23 cellular contexts compared by ENCODE assay signal in genomic region chr11:119516060-119516459, GRCh38.
"Had no signal": no experiment of that assay in that cellular context is flagged by ENCODE, and none has a peak within 500 bp of the region (broad histone marks: within the 10 kb centered on the region; RNA-seq: fewer than 3 reads in every experiment).

No MANE protein-coding gene starts in this region.

- H3K4me1 ChIP-seq: gastrocnemius medialis, psoas muscle, sigmoid colon, stomach, thyroid gland, vagina had no signal

- H3K36me3 ChIP-seq: esophagus squamous epithelium, gastrocnemius medialis, neutrophil, sigmoid colon, stomach, thyroid gland, vagina had no signal

- ATAC-seq: effector memory CD8-positive, alpha-beta T cell; gastrocnemius medialis; left lobe of liver; mucosa of descending colon; natural killer cell treated with Interleukin-12 subunit alpha and Interleukin-12 subunit beta and Interleukin-15 and Interleukin-18, amount 100 ng/mL, for 72 hours; psoas muscle; right cardiac atrium; stimulated activated effector memory CD8-positive, alpha-beta T cell treated with anti-CD3 and anti-CD28 coated beads, Interleukin-12 subunit alpha, Interleukin-12 subunit beta, amount 100 ng/mL, for 72 hours had no signal

- H3K27ac ChIP-seq: coronary artery, esophagus squamous epithelium, gastrocnemius medialis, neutrophil, psoas muscle, sigmoid colon, stomach, thyroid gland, vagina had no signal

- H3K27me3 ChIP-seq: thyroid gland, vagina had no signal

- H3K4me3 ChIP-seq: coronary artery, esophagus squamous epithelium, gastrocnemius medialis, mucosa of descending colon, psoas muscle, sigmoid colon, stomach, thyroid gland, vagina had no signal

- DNase-seq: effector memory CD8-positive, alpha-beta T cell; erythroblast; esophagus squamous epithelium; gastrocnemius medialis; kidney; mesenchymal stem cell; mucosa of descending colon; naive B cell; psoas muscle; right cardiac atrium; sigmoid colon; stimulated activated CD4-positive, alpha-beta T cell treated with anti-CD3 and anti-CD28 coated beads, Interleukin-2, amount 100 ng/mL, for 24 hours; stimulated activated CD4-positive, alpha-beta T cell treated with anti-CD3 and anti-CD28 coated beads, Interleukin-4, amount 100 ng/mL, for 24 hours; stimulated activated naive CD4-positive, alpha-beta T cell treated with Interleukin-2 at 50 U/mL for 16 hours; stomach; thyroid gland; trophoblast cell had no signal

- H3K9me3 ChIP-seq: esophagus squamous epithelium, gastrocnemius medialis, mucosa of descending colon, neutrophil, psoas muscle, sigmoid colon, stomach, thyroid gland, vagina had no signal
